Comparison of ENCODE assay signal across 24 cellular contexts in the genomic region with DNA sequence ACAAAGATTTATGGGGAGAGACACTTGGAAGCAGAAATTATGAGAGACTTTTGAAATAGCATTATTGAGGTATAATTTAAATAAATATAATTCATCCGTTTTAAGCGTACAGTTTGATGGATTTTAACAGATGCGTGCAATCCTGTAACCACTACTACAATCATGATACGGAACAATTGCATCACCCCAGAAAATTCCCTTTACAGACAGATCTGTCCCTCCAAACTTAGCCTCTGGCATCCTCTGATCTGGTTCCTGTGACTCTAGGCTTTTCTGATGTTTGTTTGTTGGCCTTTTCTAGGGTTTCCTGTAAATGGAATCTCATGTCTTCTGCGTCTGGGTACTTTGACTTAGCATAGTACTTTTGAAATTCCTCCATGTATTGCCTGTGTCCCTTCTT. TPM values are rescaled to one million over a fixed set of nuclear protein-coding genes. Genes with fewer than 3 reads are reported as not detected.
DNase-seq lines count a peak whose midpoint lies in the region; ATAC-seq, FAIRE-seq and TF ChIP-seq lines count a peak whose summit lies in the region.
"Had no signal": no experiment of that assay in that cellular context is flagged by ENCODE, and none has a peak within 500 bp of the region (broad histone marks: within the 10 kb centered on the region; RNA-seq: fewer than 3 reads in every experiment).

No MANE protein-coding gene starts in this region.

- TF ChIP-seq EP300 in K562 (IDR thresholded peaks at IDR 0.05; ENCODE audit: low read length): no peak

- intact Hi-C loops in K562 (cut with micrococcal nuclease): no loop called here

- H3K4me2 ChIP-seq in K562 (ENCODE audit: insufficient read depth, low read length) (no peak overlapping the region), osteoblast (ENCODE audit: insufficient read depth, low read length) (no peak overlapping the region)
- H3K4me2 ChIP-seq: PC-9 had no signal

- no peaks in the 10 kb centered on the region for H3K9me3 ChIP-seq in K562 (replicated peaks; ENCODE audit: control insufficient read depth, insufficient read depth, low read depth, low read length)
- H3K9me3 ChIP-seq in osteoblast (ENCODE audit: low read depth, low read length): no peaks in the 10 kb centered on the region
- H3K9me3 ChIP-seq: MG63 had no signal

- H3K4me3 ChIP-seq in ACC112 (ENCODE audit: low read depth, low read length): no peak overlapping the region
- H3K4me3 ChIP-seq in K562: no peak overlapping the region
- H3K4me3 ChIP-seq in osteoblast (ENCODE audit: insufficient read depth, low read length): peak overlapping the region; percentile 6
- H3K4me3 ChIP-seq: MG63, PC-9 had no signal

- H3K4me1 Mint-ChIP-seq in HFFc6 (ENCODE audit: low read depth): peaks cover 40% of the 10 kb centered on the region
- H3K4me1 Mint-ChIP-seq: CD14-positive monocyte had no signal

- H3K36me3 Mint-ChIP-seq in HFFc6 (ENCODE audit: low read depth): peaks cover 22% of the 10 kb centered on the region

- no peaks in the 10 kb centered on the region for H3K79me2 ChIP-seq in ACC112 (ENCODE audit: control insufficient read depth, insufficient read depth, low read length, unreplicated experiment)
- no peaks in the 10 kb centered on the region for H3K79me2 ChIP-seq in K562 (ENCODE audit: control insufficient read depth, insufficient read depth, low read length)
- peaks cover 12% of the 10 kb centered on the region for H3K79me2 ChIP-seq in osteoblast (ENCODE audit: insufficient read depth, low read length)

- H3K27ac ChIP-seq in ACC112 (ENCODE audit: low read depth, low read length) (peak overlapping the region; percentile 45; the same call in 1 of the 2 replicates), K562 (ENCODE audit: extremely low read depth, low read depth, low read length) (no peak overlapping the region), osteoblast (ENCODE audit: low read depth, low read length) (peak overlapping the region; percentile 81)
- H3K27ac ChIP-seq: PC-9 had no signal

- no peaks in the 10 kb centered on the region for H3K27me3 ChIP-seq in ACC112 (ENCODE audit: insufficient read depth, low read length)
- H3K27me3 ChIP-seq in K562 (ENCODE audit: control insufficient read depth in 2 of 2, insufficient read depth in 2 of 2, low read length in 2 of 2): no peaks in the 10 kb centered on the region
- H3K27me3 ChIP-seq in osteoblast (ENCODE audit: insufficient read depth, low read length): no peaks in the 10 kb centered on the region
- H3K27me3 ChIP-seq: MG63 had no signal

- H3K9ac ChIP-seq in K562 (ENCODE audit: insufficient read depth in 1 of 2, low read depth in 2 of 2, low read length in 2 of 2): no peak overlapping the region

- TF ChIP-seq POLR2A in K562 (conservative IDR thresholded peaks at IDR 0.05): no peak

- no peaks in the 10 kb centered on the region for H3K9me3 Mint-ChIP-seq in HFFc6
- H3K9me3 Mint-ChIP-seq: CD14-positive monocyte had no signal

- H2AFZ ChIP-seq in ACC112 (ENCODE audit: low read length, unreplicated experiment): no peak overlapping the region
- H2AFZ ChIP-seq in K562 (ENCODE audit: low read depth, low read length): no peak overlapping the region
- peak overlapping the region; percentile 53 for H2AFZ ChIP-seq in osteoblast (ENCODE audit: low read length)
- H2AFZ ChIP-seq: PC-9 had no signal

- in situ Hi-C loops in K562 (cut with MboI): no loop called here

- H3K4me3 Mint-ChIP-seq in HFFc6: no peak overlapping the region; the same call in 1 of the 2 replicates
- H3K4me3 Mint-ChIP-seq: CD14-positive monocyte had no signal

- H3K9me1 ChIP-seq in K562 (ENCODE audit: control insufficient read depth, insufficient read depth, low read length): no peaks in the 10 kb centered on the region

- no peak for TF ChIP-seq RAD21 in K562 (CRISPR knock-in tag; conservative IDR thresholded peaks at IDR 0.05 in 1 of 2, IDR thresholded peaks at IDR 0.05 in 1 of 2)

- no peak for DNase-seq in HFFc6
- no peak for DNase-seq in K562 (ENCODE audit: extremely low read depth in 1 of 4, low spot score in 3 of 4)
- no peak for DNase-seq in osteoblast (ENCODE audit: insufficient read length, low spot score, missing footprints)
- no peak for DNase-seq in NCI-H748 (lab: John Stamatoyannopoulos, UW; ENCODE audit: unreplicated experiment)
- no peak for DNase-seq in frontal cortex (ENCODE audit: low spot score in 2 of 2)
- DNase-seq: 8988T, GDM1, H7, Kasumi-1, MG63, NCI-H1417, NCI-H1694 treated with DMSO at 0.1 percent for 48 hours, NCI-H2081 treated with DMSO at 0.1 percent for 48 hours, NCI-H2171 treated with DMSO at 0.1 percent for 48 hours, NCI-H446, NCI-H526, PC-9, RPMI8226, SHP77 had no signal

- H3K4me1 ChIP-seq in ACC112 (ENCODE audit: control insufficient read depth, insufficient read depth, low read length, unreplicated experiment) (peaks cover 25% of the 10 kb centered on the region), K562 (replicated peaks in 1 of 2; ENCODE audit: control insufficient read depth in 2 of 2, insufficient read depth in 2 of 2, low read length in 2 of 2) (peaks cover 0 to 14% of the 10 kb centered on the region in 2 experiments; a peak in 3 of 5 replicates), osteoblast (ENCODE audit: insufficient read depth, low read length) (peaks cover 14% of the 10 kb centered on the region)

- POLR2A ChIA-PET in K562 (lab: Yijun Ruan, JAX): interaction anchor here (1.4 to 6.2 kb wide), 2 partner anchors 9 to 14 kb away, joined by 6 to 53 read pairs; a partner anchor contains a TSS

- BruUV-seq in K562 (replicated peaks; lab: Mats Ljungman, UMichigan): no TSS peak

- WGBS in K562 (ENCODE audit: insufficient coverage, low coverage, missing lambda C conversion rate): 93% methylated on average over 5 of the region's 5 CpGs

- TF ChIP-seq CTCF in HFFc6 (IDR thresholded peaks at IDR 0.05) (no peak), K562 (IDR thresholded peaks at IDR 0.05 in 2 of 3, conservative IDR thresholded peaks at IDR 0.05 in 1 of 3; ENCODE audit: insufficient read depth in 2 of 3, low read depth in 1 of 3, low read length in 3 of 3) (no peak), osteoblast (IDR thresholded peaks at IDR 0.05; ENCODE audit: extremely low read depth, low read depth, low read length) (no peak)

- peaks cover 8% of the 10 kb centered on the region for H3K36me3 ChIP-seq in ACC112 (ENCODE audit: insufficient read depth, low read length)
- H3K36me3 ChIP-seq in K562 (ENCODE audit: control insufficient read depth, insufficient read depth, low read length): peaks cover 76% of the 10 kb centered on the region
- peaks cover 36% of the 10 kb centered on the region for H3K36me3 ChIP-seq in osteoblast (ENCODE audit: insufficient read depth, low read length)
- H3K36me3 ChIP-seq: MG63 had no signal

- H4K20me1 ChIP-seq in K562 (replicated peaks; ENCODE audit: control insufficient read depth, insufficient read depth, low read length) (0 out of 2 replicates have a peak, but pooled peaks cover 4% of the 10 kb centered on the region), osteoblast (ENCODE audit: insufficient read depth, low read length) (peaks cover 5% of the 10 kb centered on the region)

- H3K27ac Mint-ChIP-seq in HFFc6: peak overlapping the region; percentile 81

- no peaks in the 10 kb centered on the region for H3K27me3 Mint-ChIP-seq in HFFc6 (ENCODE audit: insufficient read depth)

- ATAC-seq in K562 (no peak), GM19455 (IDR thresholded peaks at IDR 0.05; ENCODE audit: unreplicated experiment) (no peak), HG03442 (IDR thresholded peaks at IDR 0.05; ENCODE audit: unreplicated experiment) (no peak)

- FAIRE-seq in K562 (lab: Jason Lieb, UNC) (no peak), frontal cortex (lab: Jason Lieb, UNC) (no peak)
- FAIRE-seq: GM19239 had no signal

- CTCF ChIA-PET in K562 (lab: Yijun Ruan, JAX; ENCODE audit: low intra/inter-chr PET ratio): no interaction called here

TF ChIP-seq in K562, 482 proteins besides CTCF, POLR2A, EP300 and RAD21 (continues in another document):
- TF ChIP-seq ZNF174 (CRISPR knock-in tag; IDR thresholded peaks at IDR 0.05) (peak; percentile 67; the same call in 1 of the 2 replicates), TFAM (CRISPR knock-in tag; conservative IDR thresholded peaks at IDR 0.05) (no peak), ZNF212 (CRISPR knock-in tag; IDR thresholded peaks at IDR 0.05) (no peak), MAZ (CRISPR knock-in tag; conservative IDR thresholded peaks at IDR 0.05 in 1 of 2, IDR thresholded peaks at IDR 0.05 in 1 of 2) (no peak), ZFX (CRISPR knock-in tag; IDR thresholded peaks at IDR 0.05) (no peak), ZNF384 (IDR thresholded peaks at IDR 0.05; ENCODE audit: low read depth, low read length) (no peak)
- TF ChIP-seq, protein P1, sequence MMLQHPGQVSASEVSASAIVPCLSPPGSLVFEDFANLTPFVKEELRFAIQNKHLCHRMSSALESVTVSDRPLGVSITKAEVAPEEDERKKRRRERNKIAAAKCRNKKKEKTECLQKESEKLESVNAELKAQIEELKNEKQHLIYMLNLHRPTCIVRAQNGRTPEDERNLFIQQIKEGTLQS (IDR thresholded peaks at IDR 0.05): peak; percentile 28; the same call in 1 of the 2 replicates
- TF ChIP-seq, protein P1 (CRISPR knock-in tag; conservative IDR thresholded peaks at IDR 0.05): no peak

RNA-seq across cellular contexts. Expression of a gene that starts 15.5 kb away (rescaled TPM):
- 10 to 100 TPM in 1 of 6 experiments, 1 to 10 TPM in 5; 7.7 to 10.1 (median 9.3) TPM for total RNA-seq in HFFc6 (2021; fragmentation: NEBNext Ultra II Directional; extraction: Animal tissue kit (Norgen Biotek cat#: 25700))
- total RNA-seq in K562 (2011; cell fraction: chromatin; rRNA removed; ENCODE audit: low replicate concordance): 24.2 and 70.5 TPM in 2 replicates
- total RNA-seq in K562 (2011; cell fraction: nucleolus; rRNA removed): 11.5 and 16.1 TPM in 2 replicates
- total RNA-seq in K562 (2011; cell fraction: nucleoplasm; rRNA removed): 37.4 and 70.8 TPM in 2 replicates
- 6.8 and 7.1 TPM in 2 replicates for total RNA-seq in K562 (2014; rRNA removed)
- 12.4 and 16.6 TPM in 2 replicates for total RNA-seq in K562 (2014; rRNA removed; fragmentation: Illumina TruSeq; extraction: Trizol)
- total RNA-seq in K562 (2015; rRNA removed; fragmentation: Illumina TruSeq; extraction: Trizol): 12.4 and 12.7 TPM in 2 replicates
- total RNA-seq in K562 (2021): 18.8 and 19.5 TPM in 2 replicates
- 11.9 and 15.4 TPM in 2 replicates for polyA plus RNA-seq in K562 (2011; rRNA removed)
- 2.7 and 8.4 TPM in 2 replicates for polyA plus RNA-seq in K562 (2011; cell fraction: cytosol; rRNA removed)
- 14.0 and 21.7 TPM in 2 replicates for polyA plus RNA-seq in K562 (2011; cell fraction: nucleus; rRNA removed)
- 4.4 and 5.4 TPM in 2 replicates for polyA plus RNA-seq in K562 (2012)
- 7.8 and 9.9 TPM in 2 replicates for polyA plus RNA-seq in K562 (2014; fragmentation: Illumina TruSeq; extraction: Trizol)
- polyA plus RNA-seq in K562 (2014; fragmentation: Nextera tagmentation; extraction: Ambion mirVana): 1 to 10 TPM; 1.2 to 1.5 TPM
- polyA plus RNA-seq in K562 (2014; rRNA removed): 6.0 and 6.4 TPM in 2 replicates
- 31.4 and 42.2 TPM in 2 replicates for polyA minus RNA-seq in K562 (2011; rRNA and poly(A)+ RNA removed)
- polyA minus RNA-seq in K562 (2011; cell fraction: cytosol; rRNA and poly(A)+ RNA removed): 13.4 and 14.1 TPM in 2 replicates
- polyA minus RNA-seq in K562 (2011; cell fraction: nucleus; rRNA and poly(A)+ RNA removed): 14.3 and 28.0 TPM in 2 replicates
- 9.8 and 10.0 TPM in 2 replicates for total RNA-seq in osteoblast
- total RNA-seq in frontal cortex: 14.7 TPM
